In the genomic region with DNA sequence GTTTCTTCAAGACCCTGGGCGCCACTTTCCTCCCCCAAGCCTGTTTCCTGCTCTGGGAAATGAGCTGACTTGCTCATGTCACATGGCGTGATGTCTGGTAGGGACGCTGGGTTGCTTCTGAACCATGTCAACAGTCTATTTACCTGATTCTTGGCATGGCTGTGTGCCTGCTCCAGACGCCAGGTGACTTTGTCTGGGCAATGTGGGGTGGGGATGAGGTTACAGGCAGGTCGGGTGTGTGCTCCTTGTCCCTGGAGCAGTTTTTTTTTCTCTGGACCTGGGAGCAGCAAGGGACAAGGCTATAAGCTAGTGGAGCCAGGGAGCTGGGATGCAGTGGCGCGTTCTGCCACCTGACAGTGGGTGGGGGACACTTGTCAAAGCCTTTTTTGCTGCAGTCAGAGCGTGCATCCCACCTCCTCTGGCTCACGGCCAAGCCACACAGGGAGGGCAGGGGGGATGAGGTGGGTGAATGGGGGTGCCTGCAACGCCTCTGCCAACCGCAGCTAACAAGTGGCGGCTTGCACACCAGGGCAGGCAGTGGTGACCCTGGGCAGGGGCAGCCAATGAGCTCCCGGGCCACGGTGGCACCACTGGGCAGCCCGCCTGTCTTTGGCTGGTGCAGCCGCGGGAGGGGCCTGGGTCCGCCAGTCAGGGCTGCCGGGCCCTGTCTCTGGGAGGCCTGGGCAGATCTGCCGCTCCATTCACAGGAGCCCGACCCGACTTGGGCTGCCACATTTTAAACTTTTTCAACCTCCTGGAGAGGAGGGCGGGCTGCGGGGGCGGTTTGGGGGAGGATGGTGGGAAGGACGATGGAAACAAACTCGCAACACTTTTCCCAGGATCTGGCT, we compare ENCODE assay signal across 8 cellular contexts. TPM values are rescaled to one million over a fixed set of nuclear protein-coding genes. Genes with fewer than 3 reads are reported as not detected.
DNase-seq lines count a peak whose midpoint lies in the region; ATAC-seq and TF ChIP-seq lines count a peak whose summit lies in the region.

No MANE protein-coding gene starts in this region.

- H3K4me3 ChIP-seq in right lobe of liver: no peak overlapping the region

- H3K36me3 ChIP-seq in right lobe of liver: no peaks in the 10 kb centered on the region

- H3K27me3 ChIP-seq in right lobe of liver: no peaks in the 10 kb centered on the region

- DNase-seq in NCI-H345 treated with DMSO at 0.1 percent for 48 hours (lab: John Stamatoyannopoulos, UW; ENCODE audit: unreplicated experiment) (peak; percentile 90), right lobe of liver (peak; percentile 94 to 97 (median 95))
- DNase-seq in activated CD4-positive, alpha-beta T cell treated with anti-CD3 and anti-CD28 coated beads, Interleukin-2, amount 50 U/mL, for 1 hour: peak; percentile 84
- DNase-seq in stimulated activated CD4-positive, alpha-beta T cell treated with anti-CD3 and anti-CD28 coated beads, Interleukin-4, amount 100 ng/mL, for 24 hours: peak; percentile 82

- peaks cover 0 to 90% (median 47%) of the 10 kb centered on the region in 4 donors for H3K4me1 ChIP-seq in right lobe of liver

- H3K9me3 Mint-ChIP-seq in dendritic cell treated with granulocyte-macrophage colony-stimulating factor and Interleukin-4, amounts not matched to agents 40 ng/mL and 50 ng/mL, for 4 days: no peaks in the 10 kb centered on the region

- peak overlapping the region; percentile 90 to 97 (median 94) for H3K27ac ChIP-seq in right lobe of liver

- ATAC-seq in HG03103 (IDR thresholded peaks at IDR 0.05; ENCODE audit: low read depth, unreplicated experiment) (peak; percentile 39), right lobe of liver (peak; percentile 55 to 79 (median 68)), GM21390 (IDR thresholded peaks at IDR 0.05; ENCODE audit: unreplicated experiment) (no peak)

- TF ChIP-seq POLR2A in right lobe of liver (IDR thresholded peaks at IDR 0.05): peak; percentile 61

- peak overlapping the region; percentile 89 for H3K27ac Mint-ChIP-seq in dendritic cell treated with granulocyte-macrophage colony-stimulating factor and Interleukin-4, amounts not matched to agents 40 ng/mL and 50 ng/mL, for 4 days

- 12% methylated on average over 16 of the region's 27 CpGs for WGBS in right lobe of liver (ENCODE audit: insufficient coverage, low coverage, low lambda C conversion rate, missing lambda C conversion rate)

- H3K4me3 Mint-ChIP-seq in dendritic cell treated with granulocyte-macrophage colony-stimulating factor and Interleukin-4, amounts not matched to agents 40 ng/mL and 50 ng/mL, for 4 days: peak overlapping the region; percentile 30

- intact Hi-C loops in dendritic cell treated with granulocyte-macrophage colony-stimulating factor and Interleukin-4, amounts not matched to agents 40 ng/mL and 50 ng/mL, for 4 days (cut with micrococcal nuclease): loop anchor here (5.0 to 10.0 kb wide), 2 partner anchors 74 to 287 kb away; no protein-coding TSS in a partner anchor
- intact Hi-C loops in right lobe of liver (cut with DNase I): loop anchor here in 1 of 2 donors (10.0 kb wide), 1 partner anchor 207 kb away; no protein-coding TSS in a partner anchor

- H3K36me3 Mint-ChIP-seq in dendritic cell treated with granulocyte-macrophage colony-stimulating factor and Interleukin-4, amounts not matched to agents 40 ng/mL and 50 ng/mL, for 4 days (ENCODE audit: low read depth): peaks cover 38% of the 10 kb centered on the region

- H3K9me3 ChIP-seq in right lobe of liver: no peaks in the 10 kb centered on the region

- TF ChIP-seq CTCF in GM12873 (IDR thresholded peaks at IDR 0.05; ENCODE audit: insufficient read depth, low read depth, low read length, missing control alignments): peak; percentile 42
- peak; percentile 21 to 62 (median 26) for TF ChIP-seq CTCF in right lobe of liver (IDR thresholded peaks at IDR 0.05)

- peaks cover 5% of the 10 kb centered on the region for H3K27me3 Mint-ChIP-seq in dendritic cell treated with granulocyte-macrophage colony-stimulating factor and Interleukin-4, amounts not matched to agents 40 ng/mL and 50 ng/mL, for 4 days

- peaks cover 95% of the 10 kb centered on the region for H3K4me1 Mint-ChIP-seq in dendritic cell treated with granulocyte-macrophage colony-stimulating factor and Interleukin-4, amounts not matched to agents 40 ng/mL and 50 ng/mL, for 4 days (ENCODE audit: low read depth)

RNA-seq across cellular contexts. Expression of a gene that starts 22.9 kb away (rescaled TPM):
- 10 to 100 TPM; 16.6 to 22.1 (median 19.2) TPM for total RNA-seq in right lobe of liver

RNA-seq across cellular contexts. Expression of a gene that starts 58.1 kb away (rescaled TPM):
- total RNA-seq in right lobe of liver: 100 to 1,000 TPM in 4 of 6 experiments, 10 to 100 TPM in 2; 51.7 to 180 (median 143) TPM
